In genomic region chr2:102771114-102771513, GRCh38 we compare ENCODE assay signal across 18 cellular contexts. TPM values are rescaled to one million over a fixed set of nuclear protein-coding genes. Genes with fewer than 3 reads are reported as not detected.
DNase-seq lines count a peak whose midpoint lies in the region; ATAC-seq and TF ChIP-seq lines count a peak whose summit lies in the region.
"Had no signal": no experiment of that assay in that cellular context is flagged by ENCODE, and none has a peak within 500 bp of the region (broad histone marks: within the 10 kb centered on the region; RNA-seq: fewer than 3 reads in every experiment).

No MANE protein-coding gene starts in this region.

- ATAC-seq in sciatic nerve (peak; percentile 85), left lobe of liver (no peak), HG03457 (IDR thresholded peaks at IDR 0.05; ENCODE audit: unreplicated experiment) (no peak)
- ATAC-seq: CD8-positive, alpha-beta T cell; Panc1 had no signal

- H3K27me3 ChIP-seq in SJCRH30 (no peaks in the 10 kb centered on the region), left ventricle myocardium inferior (ENCODE audit: low read depth) (no peaks in the 10 kb centered on the region)
- H3K27me3 ChIP-seq: BE2C had no signal

- no peak overlapping the region for H3K4me3 ChIP-seq in SJCRH30
- no peak overlapping the region for H3K4me3 ChIP-seq in choroid plexus epithelial cell (ENCODE audit: low read depth, low read length)
- H3K4me3 ChIP-seq in left ventricle myocardium inferior = no peak overlapping the region

- H3K36me3 ChIP-seq in SJCRH30 (no peaks in the 10 kb centered on the region; the same call in 1 of the 2 replicates), left ventricle myocardium inferior (no peaks in the 10 kb centered on the region)
- H3K36me3 ChIP-seq: BE2C had no signal

- no peak overlapping the region for H3K27ac ChIP-seq in SJCRH30
- H3K27ac ChIP-seq in left ventricle myocardium inferior (replicated peaks) = peak overlapping the region; percentile 49

- H3K9me3 ChIP-seq in SJCRH30 (replicated peaks) = no peaks in the 10 kb centered on the region
- H3K9me3 ChIP-seq in left ventricle myocardium inferior (replicated peaks) = no peaks in the 10 kb centered on the region
- H3K9me3 ChIP-seq: BE2C had no signal

- peaks cover 9% of the 10 kb centered on the region for H3K4me1 ChIP-seq in SJCRH30
- H3K4me1 ChIP-seq in left ventricle myocardium inferior = peaks cover 54% of the 10 kb centered on the region
- H3K4me1 ChIP-seq: BE2C had no signal

- intact Hi-C loops in left ventricle myocardium inferior (cut with micrococcal nuclease) (no loop called here), sciatic nerve (cut with DNase I) (no loop called here)

- DNase-seq in SJCRH30 (peak; percentile 32 to 53), choroid plexus epithelial cell (ENCODE audit: low read depth) (peak; percentile 35), left ventricle myocardium inferior (no peak), sciatic nerve (ENCODE audit: low spot score) (no peak), left lobe of liver (ENCODE audit: low spot score) (no peak), RPMI8226 (no peak), C1 segment of cervical spinal cord (lab: John Stamatoyannopoulos, UW) (no peak)
- DNase-seq: BE2C; CD8-positive, alpha-beta T cell; H7; KBM-7; NCI-H1092 treated with DMSO at 0.1 percent for 48 hours; NCI-H1694; NCI-H2171 treated with DMSO at 0.1 percent for 48 hours; NCI-H510A; SIG-M5 had no signal

- no peak for TF ChIP-seq CTCF in choroid plexus epithelial cell (conservative IDR thresholded peaks at IDR 0.05; ENCODE audit: low read depth, low read length)
- no peak for TF ChIP-seq CTCF in left ventricle myocardium inferior (IDR thresholded peaks at IDR 0.05; ENCODE audit: borderline replicate concordance)

RNA-seq across cellular contexts. Expression of gene TMEM182, which starts 9.3 kb away (rescaled TPM):
- 6.7 and 7.5 TPM in 2 replicates for total RNA-seq in SJCRH30 (2014; rRNA removed; shearing (Covaris generic))
- total RNA-seq in left ventricle myocardium inferior = 174 TPM
- 2.6 TPM for total RNA-seq in sciatic nerve
- 1.6 TPM for total RNA-seq in left lobe of liver

Comparison
In these comparisons a context has a peak if more than half of its experiments do, and no peak if none do; other contexts are left out.
1. DNase-seq: peak in SJCRH30 (2 of 2) and choroid plexus epithelial cell (single experiment); none in left ventricle myocardium inferior (single experiment), sciatic nerve (single experiment), left lobe of liver (single experiment), RPMI8226 (single experiment) and C1 segment of cervical spinal cord (0 of 14).
2. RNA of gene TMEM182, which starts 9.3 kb away (total RNA-seq): 174 TPM in left ventricle myocardium inferior (single experiment); 6.7 to 7.5 TPM in SJCRH30, 2.6 TPM in sciatic nerve (single experiment) and 1.6 TPM in left lobe of liver (single experiment); every median in the first group is over 10 times any median in the second.